In genomic region chr6:31614674-31615578, GRCh38 we compare ENCODE assay signal across 1 cellular context.
TF ChIP-seq lines count a peak whose summit lies in the region.

Gene AIF1, plus strand, starts transcription at chr6:31615234. Its CDS starts 96 bp downstream, at chr6:31615330.

TF ChIP-seq in WTC11, 78 proteins besides CTCF, POLR2A, EP300 and RAD21 (continued from another document):
- TF ChIP-seq E2F4 (CRISPR knock-in tag; IDR thresholded peaks at IDR 0.05; ENCODE audit: borderline replicate concordance, low read depth) (no peak), AR (CRISPR knock-in tag; IDR thresholded peaks at IDR 0.05) (no peak), HMGXB4 (CRISPR knock-in tag; IDR thresholded peaks at IDR 0.05) (no peak), FOXK1 (CRISPR knock-in tag; IDR thresholded peaks at IDR 0.05) (no peak), GRHL2 (CRISPR knock-in tag; IDR thresholded peaks at IDR 0.05; ENCODE audit: insufficient replicate concordance, severe bottlenecking) (no peak), JUN (CRISPR knock-in tag; IDR thresholded peaks at IDR 0.05) (no peak)
